Comparison of ENCODE assay signal across 8 cellular contexts in the genomic region with DNA sequence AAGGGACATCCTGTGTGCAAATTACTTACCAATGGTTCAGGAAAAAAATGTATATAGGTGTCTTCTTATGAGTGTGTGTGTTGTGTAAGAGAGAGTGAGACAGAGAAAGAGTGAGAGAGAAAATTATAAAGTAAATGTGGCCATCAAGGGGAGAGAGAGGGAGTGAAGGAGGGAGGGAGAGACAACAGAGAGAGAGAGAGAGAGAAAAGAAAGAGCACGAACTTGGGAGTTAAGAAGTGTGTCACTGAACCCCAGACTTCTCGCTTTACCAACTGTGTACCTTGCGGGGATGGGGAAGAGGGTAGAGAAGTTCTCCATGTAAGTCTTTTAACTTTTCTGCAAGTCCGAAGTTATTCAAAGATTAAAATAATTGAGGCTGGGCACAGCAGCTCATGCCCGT. TPM values are rescaled to one million over a fixed set of nuclear protein-coding genes. Genes with fewer than 3 reads are reported as not detected.
DNase-seq lines count a peak whose midpoint lies in the region; ATAC-seq and TF ChIP-seq lines count a peak whose summit lies in the region.

No MANE protein-coding gene starts in this region.

- TF ChIP-seq CTCF in cardiac muscle cell (IDR thresholded peaks at IDR 0.05; ENCODE audit: low read depth, low read length) (no peak), mammary epithelial cell (conservative IDR thresholded peaks at IDR 0.05 in 1 of 2, IDR thresholded peaks at IDR 0.05 in 1 of 2; ENCODE audit: extremely low read depth in 1 of 2, insufficient read depth in 1 of 2, low read depth in 1 of 2, low read length in 2 of 2) (no peak)

- H3K4me1 ChIP-seq in cardiac muscle cell (ENCODE audit: low read depth), result peaks cover 26% of the 10 kb centered on the region
- H3K4me1 ChIP-seq in mammary epithelial cell (ENCODE audit: insufficient read depth, low read length), result peaks cover 21% of the 10 kb centered on the region
- peaks cover 0 to 25% of the 10 kb centered on the region in 2 donors for H3K4me1 ChIP-seq in muscle layer of duodenum (ENCODE audit: control insufficient read depth in 1 of 2, insufficient read depth in 2 of 2, low read length in 2 of 2)
- no peaks in the 10 kb centered on the region for H3K4me1 ChIP-seq in urinary bladder (ENCODE audit: insufficient read depth)

- BruUV-seq in mammary epithelial cell (replicated peaks; lab: Mats Ljungman, UMichigan), result no TSS peak

- H3K27ac ChIP-seq in cardiac muscle cell (peak overlapping the region; percentile 99), mammary epithelial cell (ENCODE audit: insufficient read depth, low read depth, low read length) (peak overlapping the region; percentile 99), muscle layer of duodenum (ENCODE audit: low read length) (peak overlapping the region; percentile 98), urinary bladder (ENCODE audit: low read depth) (peak overlapping the region; percentile 76)

- H2AFZ ChIP-seq in mammary epithelial cell (ENCODE audit: low read depth, low read length), result peak overlapping the region; percentile 95

- in situ Hi-C loops in mammary epithelial cell (cut with MboI; ENCODE audit: low sequenced_read_pairs in 2 of 2), result no loop called here

- intact Hi-C loops in left ventricle myocardium superior (cut with micrococcal nuclease) (no loop called here), mammary epithelial cell (cut with micrococcal nuclease) (no loop called here)

- WGBS in mammary epithelial cell (ENCODE audit: low coverage, missing lambda C conversion rate), result 97% methylated on average over 5 of the region's 5 CpGs
- WGBS in urinary bladder, result 92% methylated on average over 5 of the region's 5 CpGs

- H3K9ac ChIP-seq in mammary epithelial cell (ENCODE audit: insufficient read depth, low read length), result no peak overlapping the region

- H4K20me1 ChIP-seq in mammary epithelial cell (ENCODE audit: insufficient read depth, low read length), result no peaks in the 10 kb centered on the region

- ATAC-seq in left ventricle myocardium superior (no peak), GM19351 (IDR thresholded peaks at IDR 0.05; ENCODE audit: unreplicated experiment) (no peak)

- H3K27me3 ChIP-seq in cardiac muscle cell (no peaks in the 10 kb centered on the region), mammary epithelial cell (ENCODE audit: insufficient read depth, low read length) (no peaks in the 10 kb centered on the region), muscle layer of duodenum (ENCODE audit: low read depth, low read length) (no peaks in the 10 kb centered on the region)

- H3K36me3 ChIP-seq in cardiac muscle cell (no peaks in the 10 kb centered on the region), mammary epithelial cell (ENCODE audit: insufficient read depth, low read length) (no peaks in the 10 kb centered on the region), muscle layer of duodenum (ENCODE audit: control insufficient read depth in 1 of 2, insufficient read depth in 2 of 2, low read length in 2 of 2) (no peaks in the 10 kb centered on the region), urinary bladder (ENCODE audit: insufficient read depth) (no peaks in the 10 kb centered on the region)

- dilution Hi-C loops in mammary epithelial cell (cut with HindIII; ENCODE audit: low sequenced_read_pairs), result loop anchor here (10.0 kb wide), 1 partner anchor 335 kb away; no protein-coding TSS in a partner anchor

- peaks cover 2% of the 10 kb centered on the region for H3K79me2 ChIP-seq in mammary epithelial cell (ENCODE audit: insufficient read depth, low read length)

- H3K9me3 ChIP-seq in cardiac muscle cell (ENCODE audit: low read depth) (no peaks in the 10 kb centered on the region), mammary epithelial cell (replicated peaks; ENCODE audit: insufficient read depth, low read length) (no peaks in the 10 kb centered on the region), muscle layer of duodenum (ENCODE audit: control insufficient read depth in 1 of 2, low read length in 2 of 2) (no peaks in the 10 kb centered on the region)

- H3K4me3 ChIP-seq in cardiac muscle cell (no peak overlapping the region), mammary epithelial cell (replicated peaks in 1 of 3; ENCODE audit: insufficient read depth in 1 of 3, low read depth in 2 of 3, low read length in 3 of 3) (no peak overlapping the region), muscle layer of duodenum (ENCODE audit: low read depth in 1 of 2, low read length in 2 of 2) (peak overlapping the region in 1 of 2 donors; percentile 68), urinary bladder (ENCODE audit: low read depth, low read length) (no peak overlapping the region)

- H3K4me2 ChIP-seq in mammary epithelial cell (ENCODE audit: insufficient read depth, low read depth, low read length), result peak overlapping the region; percentile 96

- CTCF ChIA-PET in mammary epithelial cell (lab: Charles Lee; ENCODE audit: low non-redundant PET), result no interaction called here

- DNase-seq in cardiac muscle cell (ENCODE audit: low read depth in 1 of 2, low spot score in 1 of 2) (no peak), left ventricle myocardium superior (no peak), mammary epithelial cell (no peak), NCI-H2029 treated with DMSO at 0.1 percent for 48 hours (lab: John Stamatoyannopoulos, UW) (no peak), NK-92 (lab: John Stamatoyannopoulos, UW; ENCODE audit: unreplicated experiment) (no peak)

RNA-seq across cellular contexts. Expression of a gene that starts 28.8 kb away (rescaled TPM):
- total RNA-seq in cardiac muscle cell (18.7 and 32.4 TPM in 2 replicates), left ventricle myocardium superior (6.7 TPM), mammary epithelial cell (100 to 1,000 TPM in 1 of 2 donors, 10 to 100 TPM in 1; 59.1 to 112 TPM), urinary bladder (14.8 TPM)
- polyA plus RNA-seq in cardiac muscle cell (36.3 and 39.0 TPM in 2 replicates), mammary epithelial cell (43.2 TPM), urinary bladder (112 TPM)
- 43.4 TPM for polyA minus RNA-seq in mammary epithelial cell
